ENCODE assay signal across 23 cellular contexts in the genomic region with DNA sequence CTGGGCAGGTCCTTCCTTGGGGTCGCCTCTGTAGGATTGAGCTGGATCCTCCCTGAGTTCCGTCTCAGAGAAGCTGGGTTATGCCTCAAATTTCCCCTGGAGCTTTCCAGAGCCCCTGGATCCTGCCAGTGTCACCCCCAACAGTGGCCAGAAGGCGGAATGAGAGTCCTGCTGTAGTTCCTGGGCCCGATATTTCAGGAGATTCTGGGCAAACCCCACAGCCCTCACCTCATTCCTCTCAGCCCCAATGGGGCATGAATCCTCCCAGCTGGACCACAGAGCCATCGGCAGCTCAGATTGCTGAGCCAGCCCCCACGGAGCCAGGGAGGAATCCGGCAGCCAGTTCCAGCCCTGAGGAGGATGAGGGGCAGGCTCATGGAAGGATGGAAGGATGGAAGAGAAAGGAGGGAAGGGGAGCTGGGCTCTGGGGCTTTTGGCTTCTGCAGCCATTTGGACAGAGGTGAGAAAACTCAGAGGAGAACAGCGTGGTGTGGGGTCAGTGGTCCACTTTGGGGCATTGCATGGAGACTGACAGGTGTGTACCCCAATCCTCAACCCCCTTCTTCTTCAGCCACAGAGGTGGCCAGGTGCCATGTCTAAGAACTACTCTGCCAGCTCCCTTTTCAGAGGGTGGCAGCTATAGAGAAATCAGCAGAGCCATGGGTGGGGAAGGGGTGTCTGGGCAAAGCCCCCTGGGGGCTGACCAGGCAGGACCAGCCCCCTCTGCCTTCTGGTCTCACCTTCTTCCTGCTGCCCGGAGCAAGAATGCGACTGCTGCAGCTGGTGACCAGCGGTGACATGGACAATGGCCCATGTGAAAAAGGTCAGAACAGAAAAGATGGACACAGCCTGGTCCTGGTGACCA.
"Had no signal": no experiment of that assay in that cellular context is flagged by ENCODE, and none has a peak within 500 bp of the region (broad histone marks: within the 10 kb centered on the region; RNA-seq: fewer than 3 reads in every experiment).

No MANE protein-coding gene starts in this region.

- H3K27me3 Mint-ChIP-seq: activated CD4-positive, alpha-beta T cell treated with anti-CD3 and anti-CD28 coated beads, Interleukin-2, amount 10 ng/mL, durations not matched to agents 7 days and 5 days; activated naive CD8-positive, alpha-beta T cell treated with anti-CD3 and anti-CD28 coated beads, Interleukin-2, amount 10 ng/mL, durations not matched to agents 7 days and 5 days had no signal

- H3K4me3 Mint-ChIP-seq: activated CD4-positive, alpha-beta memory T cell treated with anti-CD3 and anti-CD28 coated beads for 36 hours; activated CD4-positive, alpha-beta T cell treated with anti-CD3 and anti-CD28 coated beads, Interleukin-2, amount 10 ng/mL, durations not matched to agents 7 days and 5 days; activated naive CD8-positive, alpha-beta T cell treated with anti-CD3 and anti-CD28 coated beads, Interleukin-2, amount 10 ng/mL, durations not matched to agents 7 days and 5 days; activated T-helper 17 cell treated with anti-CD3 and anti-CD28 coated beads, Interleukin-2, amount 50 U/mL, for 72 hours had no signal

- H3K27ac Mint-ChIP-seq: activated CD4-positive, alpha-beta memory T cell treated with anti-CD3 and anti-CD28 coated beads for 36 hours; activated CD4-positive, alpha-beta T cell treated with anti-CD3 and anti-CD28 coated beads, Interleukin-2, amount 10 ng/mL, durations not matched to agents 7 days and 5 days; activated naive CD8-positive, alpha-beta T cell treated with anti-CD3 and anti-CD28 coated beads, Interleukin-2, amount 10 ng/mL, durations not matched to agents 7 days and 5 days; activated T-helper 17 cell treated with anti-CD3 and anti-CD28 coated beads, Interleukin-2, amount 50 U/mL, for 72 hours had no signal

- DNase-seq: activated CD4-positive, alpha-beta memory T cell treated with anti-CD3 and anti-CD28 coated beads for 36 hours; activated CD4-positive, alpha-beta T cell treated with anti-CD3 and anti-CD28 coated beads, Interleukin-2, amount 10 ng/mL, durations not matched to agents 7 days and 5 days; activated CD4-positive, CD25-positive, alpha-beta regulatory T cell; activated CD8-positive, alpha-beta memory T cell treated with anti-CD3 and anti-CD28 coated beads for 24 hours; activated naive CD4-positive, alpha-beta T cell treated with anti-CD3 and anti-CD28 coated beads, Interleukin-2, amount 50 U/mL, for 16 hours; activated naive CD8-positive, alpha-beta T cell treated with anti-CD3 and anti-CD28 coated beads, Interleukin-2, amount 10 ng/mL, durations not matched to agents 7 days and 5 days; activated T-cell treated with anti-CD3 and anti-CD28 coated beads for 4 hours; activated T-cell treated with anti-CD3 and anti-CD28 coated beads, Interleukin-2, amount 50 U/mL, for 48 hours; aorta; caudate nucleus; MG63; MV-4-11; NCI-H1092 treated with DMSO at 0.1 percent for 48 hours; NCI-H1417 treated with DMSO at 0.1 percent for 48 hours; NCI-H1694; NCI-H2029; RPMI8226; SK-N-SH; T-helper 1 cell had no signal

- H3K9me3 ChIP-seq: breast epithelium, MG63, SK-N-SH had no signal

- H3K4me1 Mint-ChIP-seq: activated CD4-positive, alpha-beta T cell treated with anti-CD3 and anti-CD28 coated beads, Interleukin-2, amount 10 ng/mL, durations not matched to agents 7 days and 5 days; activated naive CD8-positive, alpha-beta T cell treated with anti-CD3 and anti-CD28 coated beads, Interleukin-2, amount 10 ng/mL, durations not matched to agents 7 days and 5 days; activated T-helper 17 cell treated with anti-CD3 and anti-CD28 coated beads, Interleukin-2, amount 50 U/mL, for 72 hours had no signal

- H3K9me3 Mint-ChIP-seq: activated CD4-positive, alpha-beta memory T cell treated with anti-CD3 and anti-CD28 coated beads for 36 hours; activated CD4-positive, alpha-beta T cell treated with anti-CD3 and anti-CD28 coated beads, Interleukin-2, amount 10 ng/mL, durations not matched to agents 7 days and 5 days; activated naive CD8-positive, alpha-beta T cell treated with anti-CD3 and anti-CD28 coated beads, Interleukin-2, amount 10 ng/mL, durations not matched to agents 7 days and 5 days; activated T-helper 17 cell treated with anti-CD3 and anti-CD28 coated beads, Interleukin-2, amount 50 U/mL, for 72 hours had no signal

- H3K4me3 ChIP-seq: breast epithelium had no signal

- H3K9ac ChIP-seq: KMS-11, SK-N-SH had no signal

- H3K4me1 ChIP-seq: breast epithelium had no signal

- H3K36me3 ChIP-seq: breast epithelium had no signal

- ATAC-seq: activated T-helper 17 cell treated with anti-CD3 and anti-CD28 coated beads, Interleukin-2, amount 50 U/mL, for 72 hours; Right ventricle myocardium inferior had no signal

- H3K27ac ChIP-seq: breast epithelium, KMS-11 had no signal

- H3K27me3 ChIP-seq: MG63 had no signal

- H3K36me3 Mint-ChIP-seq: activated CD4-positive, alpha-beta memory T cell treated with anti-CD3 and anti-CD28 coated beads for 36 hours; activated naive CD8-positive, alpha-beta T cell treated with anti-CD3 and anti-CD28 coated beads, Interleukin-2, amount 10 ng/mL, durations not matched to agents 7 days and 5 days had no signal

- H3K4me2 ChIP-seq: KMS-11, SK-N-SH had no signal
